In genomic region chr17:15935891-15936290, GRCh38 we compare ENCODE assay signal across 29 cellular contexts. TPM values are rescaled to one million over a fixed set of nuclear protein-coding genes. Genes with fewer than 3 reads are reported as not detected.
"Had no signal": no experiment of that assay in that cellular context is flagged by ENCODE, and none has a peak within 500 bp of the region (broad histone marks: within the 10 kb centered on the region; RNA-seq: fewer than 3 reads in every experiment).

No MANE protein-coding gene starts in this region.

- H3K36me3 ChIP-seq: ascending aorta, breast epithelium had no signal

- DNase-seq: activated B cell treated with CpG ODN at 0.5 μM for 24 hours; activated CD4-positive, alpha-beta memory T cell treated with anti-CD3 and anti-CD28 coated beads, Interleukin-2, amount 10 ng/mL, durations not matched to agents 7 days and 5 days; activated CD4-positive, alpha-beta T cell treated with anti-CD3 and anti-CD28 coated beads for 4 hours; activated CD4-positive, alpha-beta T cell treated with anti-CD3 and anti-CD28 coated beads, Interleukin-2, amount 10 ng/mL, durations not matched to agents 7 days and 5 days; activated CD4-positive, alpha-beta T cell treated with anti-CD3 and anti-CD28 coated beads, Interleukin-2, amount 50 U/mL, for 48 hours; activated CD4-positive, CD25-positive, alpha-beta regulatory T cell treated with anti-CD3 and anti-CD28 coated beads, Interleukin-2, amount 50 U/mL, for 72 hours; activated CD8-positive, alpha-beta memory T cell treated with anti-CD3 and anti-CD28 coated beads for 24 hours; activated CD8-positive, alpha-beta memory T cell treated with anti-CD3 and anti-CD28 coated beads, Interleukin-2, amount 10 ng/mL, durations not matched to agents 7 days and 5 days; activated CD8-positive, alpha-beta memory T cell treated with anti-CD3 and anti-CD28 coated beads, Interleukin-2, amount 50 U/mL, for 48 hours; activated CD8-positive, alpha-beta T cell treated with anti-CD3 and anti-CD28 coated beads, Interleukin-2, amount 10 ng/mL, durations not matched to agents 7 days and 5 days; activated effector memory CD4-positive, alpha-beta T cell treated with Interleukin-2 at 50 U/mL for 16 hours; activated gamma-delta T cell; activated naive CD4-positive, alpha-beta T cell treated with anti-CD3 and anti-CD28 coated beads, Interleukin-2, amount 10 ng/mL, durations not matched to agents 7 days and 5 days; activated naive CD4-positive, alpha-beta T cell treated with Interleukin-2 at 50 U/mL for 16 hours; activated naive CD8-positive, alpha-beta T cell treated with anti-CD3 and anti-CD28 coated beads, Interleukin-2, amount 10 ng/mL, durations not matched to agents 7 days and 5 days; activated naive CD8-positive, alpha-beta T cell treated with anti-CD3 and anti-CD28 coated beads, Interleukin-2, amount 50 U/mL, for 24 hours; activated T-cell treated with anti-CD3 and anti-CD28 coated beads, Interleukin-2, amount 50 U/mL, for 24 hours; activated T-cell treated with anti-CD3 and anti-CD28 coated beads, Interleukin-2, amount 50 U/mL, for 48 hours; amygdala; anterior cingulate cortex; caudate nucleus; cerebellar nuclear complex; SW 1271; T-helper 1 cell; T-helper 2 cell; T-helper 9 cell had no signal

- H3K4me3 ChIP-seq: ascending aorta, breast epithelium had no signal

- H3K4me1 ChIP-seq: ascending aorta, breast epithelium had no signal

- H3K27me3 ChIP-seq: ascending aorta, breast epithelium had no signal

- H3K27ac ChIP-seq: ascending aorta, breast epithelium, VCaP had no signal

- H3K9me3 ChIP-seq: ascending aorta, breast epithelium had no signal

RNA-seq across cellular contexts. Expression of gene ADORA2B, which starts 9.0 kb away (rescaled TPM):
- total RNA-seq: activated B cell treated with CpG ODN at 0.5 μM for 24 hours, ascending aorta had no signal
